25 cellular contexts compared by ENCODE assay signal in the genomic region with DNA sequence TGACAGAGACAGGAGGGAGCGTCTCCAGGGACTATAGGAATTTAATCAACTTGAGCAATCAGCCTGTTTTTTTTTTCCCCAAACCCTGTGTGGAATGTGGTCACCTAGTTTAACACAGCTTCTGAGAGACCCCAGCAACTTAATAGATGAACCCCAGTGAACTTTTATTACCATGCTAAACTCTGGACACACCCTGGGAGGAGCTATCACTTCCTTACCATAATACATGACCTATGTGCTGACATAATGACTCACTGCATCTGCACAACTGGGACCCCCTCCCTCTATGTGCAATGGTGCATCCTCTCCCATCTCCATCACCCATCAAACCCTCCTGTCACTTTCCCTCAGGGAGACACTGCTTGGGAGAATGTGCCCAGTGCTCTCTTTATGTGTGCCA.
DNase-seq lines count a peak whose midpoint lies in the region; ATAC-seq, FAIRE-seq and TF ChIP-seq lines count a peak whose summit lies in the region.
"Had no signal": no experiment of that assay in that cellular context is flagged by ENCODE, and none has a peak within 500 bp of the region (broad histone marks: within the 10 kb centered on the region; RNA-seq: fewer than 3 reads in every experiment).

No MANE protein-coding gene starts in this region.

- H3K4me1 ChIP-seq in A549 (0 out of 3 replicates have a peak, but pooled peaks cover 3% of the 10 kb centered on the region), HepG2 (ENCODE audit: insufficient read depth, low read length) (no peaks in the 10 kb centered on the region)
- H3K4me1 ChIP-seq: psoas muscle had no signal

- H3K9me3 Mint-ChIP-seq in activated T-helper 17 cell treated with anti-CD3 and anti-CD28 coated beads, Interleukin-2, amount 50 U/mL, for 72 hours, result no peaks in the 10 kb centered on the region
- H3K9me3 Mint-ChIP-seq: CD8-positive, alpha-beta memory T cell; memory B cell; nephron progenitor cell; WTC11 had no signal

- H3K4me2 ChIP-seq in A549 (no peak overlapping the region), HepG2 (ENCODE audit: low read depth, low read length) (no peak overlapping the region)

- no peak overlapping the region for H3K9ac ChIP-seq in HepG2 (ENCODE audit: insufficient read depth, low read depth, low read length)

- no peaks in the 10 kb centered on the region for H4K20me1 ChIP-seq in HepG2 (ENCODE audit: insufficient read depth, low read length)

- no peak for TF ChIP-seq CTCF in A549 (IDR thresholded peaks at IDR 0.05)
- no peak for TF ChIP-seq CTCF in HepG2 (CRISPR knock-in tag; IDR thresholded peaks at IDR 0.05)

- no TSS peak for BruUV-seq in HepG2 (replicated peaks; lab: Mats Ljungman, UMichigan)

- H3K27ac ChIP-seq in A549, result no peak overlapping the region
- H3K27ac ChIP-seq in HepG2 (ENCODE audit: extremely low read length, insufficient read depth, low read length), result no peak overlapping the region
- H3K27ac ChIP-seq: coronary artery, psoas muscle, SK-N-MC, skin epidermis had no signal

- H3K9me3 ChIP-seq in A549, result no peaks in the 10 kb centered on the region
- H3K9me3 ChIP-seq in HepG2 (ENCODE audit: low read length), result no peaks in the 10 kb centered on the region
- H3K9me3 ChIP-seq: psoas muscle had no signal

- in situ Hi-C loops in HepG2 (cut with HindIII; ENCODE audit: extremely low pct_ligation_motif_present, low pct_unique_long_range_greater_than_20kb), result no loop called here

- WGBS in A549 (ENCODE audit: missing lambda C conversion rate), result 100% methylated on average over 1 of the region's 1 CpG
- WGBS in HepG2 (ENCODE audit: low lambda C conversion rate), result 20% methylated on average over 1 of the region's 1 CpG

- TF ChIP-seq POLR2A in A549 (IDR thresholded peaks at IDR 0.05; ENCODE audit: low read length), result no peak
- TF ChIP-seq POLR2A in HepG2 (IDR thresholded peaks at IDR 0.05; ENCODE audit: insufficient read depth in 1 of 2, low read depth in 2 of 2, low read length in 2 of 2), result no peak

- H3K27me3 Mint-ChIP-seq in activated T-helper 17 cell treated with anti-CD3 and anti-CD28 coated beads, Interleukin-2, amount 50 U/mL, for 72 hours, result no peaks in the 10 kb centered on the region
- H3K27me3 Mint-ChIP-seq: CD8-positive, alpha-beta memory T cell; memory B cell had no signal

- no peak overlapping the region for H2AFZ ChIP-seq in HepG2 (ENCODE audit: low read length)

- H3K27ac Mint-ChIP-seq in activated T-helper 17 cell treated with anti-CD3 and anti-CD28 coated beads, Interleukin-2, amount 50 U/mL, for 72 hours, result no peak overlapping the region
- H3K27ac Mint-ChIP-seq: brain, memory B cell, nephron progenitor cell, WTC11 had no signal

- POLR2A ChIA-PET in A549 (lab: Yijun Ruan, JAX), result no interaction called here
- POLR2A ChIA-PET in HepG2 (lab: Yijun Ruan, JAX), result no interaction called here

- CTCF ChIA-PET in A549 (lab: Yijun Ruan, JAX), result interaction anchor here (0.7 to 1.3 kb wide), 5 partner anchors 8 to 546 kb away, joined by 3 to 5 read pairs (median 4); no protein-coding TSS in a partner anchor
- CTCF ChIA-PET in HepG2 (lab: Yijun Ruan, JAX; ENCODE audit: low intra/inter-chr PET ratio, low total read pairs), result no interaction called here

- no peaks in the 10 kb centered on the region for H3K27me3 ChIP-seq in HepG2 (ENCODE audit: control insufficient read depth in 1 of 2, insufficient read depth in 2 of 2, low read length in 2 of 2)

- FAIRE-seq in A549 (lab: Jason Lieb, UNC) (no peak), HepG2 (lab: Jason Lieb, UNC) (no peak)
- FAIRE-seq: endometrium, GM19239 had no signal

- TF ChIP-seq RAD21 in A549 (conservative IDR thresholded peaks at IDR 0.05 in 1 of 2, IDR thresholded peaks at IDR 0.05 in 1 of 2) (no peak), HepG2 (CRISPR knock-in tag; IDR thresholded peaks at IDR 0.05) (no peak)

- DNase-seq in A549 (ENCODE audit: low read depth in 1 of 2, low spot score in 1 of 2), result no peak
- peak; percentile 7 for DNase-seq in ELF-1 (ENCODE audit: low read depth, low spot score)
- no peak for DNase-seq in HepG2 (ENCODE audit: low spot score)
- no peak for DNase-seq in mucosa of gallbladder (ENCODE audit: low spot score)
- no peak for DNase-seq in COLO668 (lab: John Stamatoyannopoulos, UW; ENCODE audit: unreplicated experiment)
- no peak for DNase-seq in activated gamma-delta T cell (lab: John Stamatoyannopoulos, UW)
- DNase-seq: activated CD8-positive, alpha-beta memory T cell treated with anti-CD3 and anti-CD28 coated beads for 24 hours; CD8-positive, alpha-beta memory T cell; GOT3; hypothalamus; islet precursor cell; NCI-H1436; nephron progenitor cell; psoas muscle; stimulated activated CD4-positive, alpha-beta T cell treated with anti-CD3 and anti-CD28 coated beads, Interleukin-4, amount 100 ng/mL, for 4 hours had no signal

- no peak overlapping the region for H3K4me3 Mint-ChIP-seq in activated T-helper 17 cell treated with anti-CD3 and anti-CD28 coated beads, Interleukin-2, amount 50 U/mL, for 72 hours
- H3K4me3 Mint-ChIP-seq: brain; CD8-positive, alpha-beta memory T cell; memory B cell; nephron progenitor cell; WTC11 had no signal

- peaks cover 0 to under 1% of the 10 kb centered on the region in 2 experiments; a peak in 3 of 5 replicates for H3K36me3 ChIP-seq in HepG2 (replicated peaks in 1 of 2; ENCODE audit: control insufficient read depth in 1 of 2, insufficient read depth in 2 of 2, low read length in 2 of 2)

- H3K4me3 ChIP-seq in A549 (no peak overlapping the region), HepG2 (replicated peaks in 1 of 3; ENCODE audit: insufficient read depth in 1 of 3, low read depth in 2 of 3, low read length in 3 of 3) (no peak overlapping the region)
- H3K4me3 ChIP-seq: coronary artery, psoas muscle, SK-N-MC, skin epidermis had no signal

- TF ChIP-seq EP300 in A549 (IDR thresholded peaks at IDR 0.05), result no peak
- no peak for TF ChIP-seq EP300 in HepG2 (IDR thresholded peaks at IDR 0.05; ENCODE audit: low read depth in 2 of 2, low read length in 2 of 2)
- TF ChIP-seq EP300 in HepG2 (CRISPR knock-in tag; IDR thresholded peaks at IDR 0.05; ENCODE audit: borderline replicate concordance), result no peak

- intact Hi-C loops in HepG2 (cut with micrococcal nuclease; ENCODE audit: unreplicated experiment), result no loop called here

- H3K36me3 Mint-ChIP-seq in activated T-helper 17 cell treated with anti-CD3 and anti-CD28 coated beads, Interleukin-2, amount 50 U/mL, for 72 hours (ENCODE audit: low read depth), result peaks cover 10% of the 10 kb centered on the region

- H3K79me2 ChIP-seq in HepG2 (ENCODE audit: insufficient read depth, low read length), result no peaks in the 10 kb centered on the region

- ATAC-seq in A549 (peak; percentile 45 to 66; a peak in 4 of 6 replicates), HepG2 (peak; percentile 54), GM18861 (IDR thresholded peaks at IDR 0.05; ENCODE audit: unreplicated experiment) (no peak)
- ATAC-seq in activated T-helper 17 cell treated with anti-CD3 and anti-CD28 coated beads, Interleukin-2, amount 50 U/mL, for 72 hours (replicated peaks), result peak; percentile 28
- ATAC-seq: psoas muscle, WTC11 had no signal

- no peaks in the 10 kb centered on the region for H3K4me1 Mint-ChIP-seq in activated T-helper 17 cell treated with anti-CD3 and anti-CD28 coated beads, Interleukin-2, amount 50 U/mL, for 72 hours
- H3K4me1 Mint-ChIP-seq: brain, memory B cell, nephron progenitor cell had no signal

TF ChIP-seq in A549, 52 proteins besides CTCF, POLR2A, EP300 and RAD21 (continues in another document):
- TF ChIP-seq REST (IDR thresholded peaks at IDR 0.05), result no peak

TF ChIP-seq in HepG2, 621 proteins besides CTCF, POLR2A, EP300 and RAD21 (continues in another document):
- TF ChIP-seq ZNF292 (CRISPR knock-in tag; IDR thresholded peaks at IDR 0.05; ENCODE audit: borderline replicate concordance, low read depth) (no peak), ZBTB42 (CRISPR knock-in tag; IDR thresholded peaks at IDR 0.05) (no peak), CEBPZ (IDR thresholded peaks at IDR 0.05; ENCODE audit: low read length) (no peak), ZNF883 (CRISPR knock-in tag; IDR thresholded peaks at IDR 0.05; ENCODE audit: not compliant biosample characterization) (no peak), RBM39 (IDR thresholded peaks at IDR 0.05; ENCODE audit: low read depth, low read length, poor library complexity, severe bottlenecking) (no peak), MLLT10 (CRISPR knock-in tag; IDR thresholded peaks at IDR 0.05) (no peak)
